27 cellular contexts compared by ENCODE assay signal in genomic region chr11:103901656-103902055, GRCh38.
"Had no signal": no experiment of that assay in that cellular context is flagged by ENCODE, and none has a peak within 500 bp of the region (broad histone marks: within the 10 kb centered on the region; RNA-seq: fewer than 3 reads in every experiment).

No MANE protein-coding gene starts in this region.

- H3K27me3 ChIP-seq: foreskin keratinocyte, heart left ventricle, neural progenitor cell, tibial nerve had no signal

- H3K4me2 ChIP-seq: neural progenitor cell, smooth muscle cell had no signal

- ATAC-seq: activated CD8-positive, alpha-beta T cell treated with anti-CD3 and anti-CD28 coated beads for 36 hours; activated T-cell treated with anti-CD3 and anti-CD28 coated beads, Interleukin-2, amount 50 U/mL, for 4 hours; activated T-helper 17 cell treated with anti-CD3 and anti-CD28 coated beads, Interleukin-2, amount 50 U/mL, for 72 hours; foreskin keratinocyte; heart left ventricle; lower lobe of right lung; natural killer cell; psoas muscle; stimulated activated memory B cell treated with anti-CD40 and anti-IgM and Interleukin-4, amounts not matched to agents 10 μg/mL and 1 μg/mL and 100 μg/mL, for 72 hours; WTC11 had no signal

- H3K4me1 ChIP-seq: foreskin keratinocyte, neural progenitor cell, parathyroid adenoma, psoas muscle had no signal

- H3K9me3 ChIP-seq: heart left ventricle, lower lobe of right lung, psoas muscle, tibial nerve had no signal

- DNase-seq: activated CD4-positive, alpha-beta T cell treated with anti-CD3 and anti-CD28 coated beads for 1 hour; activated CD4-positive, alpha-beta T cell treated with anti-CD3 and anti-CD28 coated beads, Interleukin-2, amount 10 ng/mL, durations not matched to agents 7 days and 5 days; activated CD8-positive, alpha-beta T cell treated with anti-CD3 and anti-CD28 coated beads for 36 hours; activated gamma-delta T cell treated with Interleukin-2 at 50 U/mL for 16 hours; activated naive CD4-positive, alpha-beta T cell treated with anti-CD3 and anti-CD28 coated beads, Interleukin-2, amount 50 U/mL, for 16 hours; activated T-cell treated with anti-CD3 and anti-CD28 coated beads, Interleukin-2, amount 50 U/mL, for 4 hours; amygdala; effector CD8-positive, alpha-beta T cell; foreskin keratinocyte; heart left ventricle; hypothalamus; immature natural killer cell; lower lobe of right lung; mesendoderm; natural killer cell; occipital lobe; psoas muscle; stimulated activated CD4-positive, alpha-beta T cell treated with anti-CD3 and anti-CD28 coated beads, Interleukin-1b, Interleukin-23, amount 100 ng/mL, for 48 hours; stimulated activated CD4-positive, alpha-beta T cell treated with anti-CD3 and anti-CD28 coated beads, Interleukin-4, amount 100 ng/mL, for 4 hours; stimulated activated CD8-positive, alpha-beta memory T cell treated with anti-CD3 and anti-CD28 coated beads, Interleukin-4, amount 100 ng/mL, for 48 hours had no signal

- H3K9ac ChIP-seq: neural progenitor cell, parathyroid adenoma had no signal

- H2AFZ ChIP-seq: neural progenitor cell, parathyroid adenoma had no signal

- H3K79me2 ChIP-seq: parathyroid adenoma had no signal

- H3K36me3 ChIP-seq: heart left ventricle, lower lobe of right lung, neural progenitor cell, tibial nerve had no signal

- H3K27ac ChIP-seq: foreskin keratinocyte, heart left ventricle, lower lobe of right lung, neural progenitor cell, parathyroid adenoma, psoas muscle, tibial nerve had no signal

- H3K4me3 ChIP-seq: heart left ventricle, lower lobe of right lung, neural progenitor cell, psoas muscle, smooth muscle cell, tibial nerve had no signal
